7 cellular contexts compared by ENCODE assay signal in the genomic region with DNA sequence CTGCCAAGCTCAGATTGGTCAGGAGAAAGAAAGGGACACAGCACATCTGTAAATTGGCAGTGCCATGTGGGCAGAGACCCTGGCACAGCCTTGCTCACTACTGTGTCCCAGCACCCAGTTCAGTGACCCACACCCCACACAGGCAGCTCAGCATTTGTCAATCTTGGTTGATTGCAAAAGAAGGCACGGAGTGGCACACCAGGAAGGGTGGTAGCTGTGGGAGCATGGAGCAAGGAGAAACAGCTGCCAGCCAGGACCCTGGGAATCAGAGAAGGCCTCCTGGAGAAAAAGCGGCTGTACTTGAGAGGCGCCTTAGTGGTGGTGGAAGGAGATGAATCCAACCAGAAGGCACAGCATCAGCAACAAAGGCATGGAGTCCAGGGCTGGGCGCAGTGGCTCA.
"Had no signal": no experiment of that assay in that cellular context is flagged by ENCODE, and none has a peak within 500 bp of the region (broad histone marks: within the 10 kb centered on the region; RNA-seq: fewer than 3 reads in every experiment).

No MANE protein-coding gene starts in this region.

- H3K27me3 Mint-ChIP-seq: IgD-negative memory B cell had no signal

- ATAC-seq: GM23338, HCT116 had no signal

- H2AFZ ChIP-seq: GM23338 had no signal

- H3K4me3 ChIP-seq: GM23338, HAP-1 had no signal

- H3K4me2 ChIP-seq: GM23338 had no signal

- H3K4me3 Mint-ChIP-seq: GM23338, HFFc6 had no signal

- DNase-seq: H7, HFFc6, KBM-7 had no signal

- H3K4me1 ChIP-seq: HAP-1 had no signal

- H3K9me3 ChIP-seq: HAP-1 had no signal

- H3K27ac Mint-ChIP-seq: GM23338, HFFc6, IgD-negative memory B cell had no signal
